ENCODE assay signal across 2 cellular contexts in genomic region chr18:12246849-12247808, GRCh38.
TF ChIP-seq lines count a peak whose summit lies in the region.

No MANE protein-coding gene starts in this region.

TF ChIP-seq in HEK293, 187 proteins besides CTCF, POLR2A, EP300 and RAD21 (continued from another document):
- TF ChIP-seq ZNF701 (tag by site-specific recombination; IDR thresholded peaks at IDR 0.05) (no peak), ZBTB44 (tag by site-specific recombination; IDR thresholded peaks at IDR 0.05) (no peak), EGR2 (tag by site-specific recombination; IDR thresholded peaks at IDR 0.05; ENCODE audit: low read depth) (peak; percentile 62)
TF ChIP-seq in HEK293: peak in this region for 2.

TF ChIP-seq in K562, 482 proteins besides CTCF, POLR2A, EP300 and RAD21 (continued from another document):
- TF ChIP-seq STAG1 (CRISPR knock-in tag; IDR thresholded peaks at IDR 0.05; ENCODE audit: borderline replicate concordance) (peak; percentile 28; the same call in 1 of the 2 replicates), E2F6 (IDR thresholded peaks at IDR 0.05; ENCODE audit: borderline replicate concordance in 1 of 2, extremely low read depth in 1 of 2, insufficient read depth in 1 of 2, insufficient read length in 1 of 2, low read depth in 1 of 2, low read length in 1 of 2, poor library complexity in 1 of 2, severe bottlenecking in 1 of 2) (peak in 1 of 2 experiments; percentile 19), SRSF9 (IDR thresholded peaks at IDR 0.05; ENCODE audit: borderline replicate concordance, low read depth, low read length) (no peak), CBFB (CRISPR knock-in tag; IDR thresholded peaks at IDR 0.05) (no peak), ZNF830 (CRISPR knock-in tag; IDR thresholded peaks at IDR 0.05) (no peak), DEAF1 (CRISPR knock-in tag; IDR thresholded peaks at IDR 0.05) (0 out of 2 replicates have a peak, but pooled peaks have one; percentile 39), HMBOX1 (IDR thresholded peaks at IDR 0.05) (0 out of 2 replicates have a peak, but pooled peaks have one; percentile 28)
